ENCODE assay signal across 8 cellular contexts in the genomic region with DNA sequence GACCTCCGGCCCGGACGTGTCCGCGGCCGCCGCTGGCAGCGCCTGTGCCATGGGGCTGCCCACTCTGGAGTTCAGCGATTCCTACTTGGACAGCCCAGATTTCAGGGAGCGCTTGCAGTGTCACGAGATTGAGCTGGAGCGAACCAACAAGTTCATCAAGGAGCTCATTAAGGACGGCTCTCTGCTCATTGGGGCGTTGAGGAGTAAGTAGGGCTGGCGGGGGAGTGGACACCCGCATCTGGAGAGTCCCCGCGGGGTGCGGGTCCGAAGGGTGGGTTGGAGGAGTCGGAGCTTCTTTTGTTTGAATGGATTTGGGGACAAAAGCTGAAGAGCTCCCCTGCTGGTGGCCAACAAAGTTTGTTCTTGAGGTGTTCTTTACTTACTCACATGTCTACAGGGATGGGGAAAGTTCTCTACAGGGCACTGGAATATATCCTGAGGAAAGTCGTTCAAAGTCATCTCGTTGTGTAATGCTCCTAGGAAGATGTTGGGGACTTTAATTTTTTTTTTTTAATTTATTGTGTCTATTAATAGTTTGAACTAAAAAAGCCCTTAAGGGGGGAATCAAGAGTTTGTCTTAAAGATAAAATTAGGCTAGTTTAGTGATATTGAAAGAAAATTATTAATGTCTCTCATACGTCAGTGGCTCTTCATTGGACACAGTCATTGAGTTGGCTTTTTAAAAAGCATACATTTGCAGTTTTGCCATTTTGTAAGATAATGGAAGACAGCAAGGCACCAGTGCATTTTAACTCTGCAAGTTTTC. TPM values are rescaled to one million over a fixed set of nuclear protein-coding genes. Genes with fewer than 3 reads are reported as not detected.
A peak's percentile ranks its signal among the peaks of the same experiment; 100 is the strongest.
DNase-seq lines count a peak whose midpoint lies in the region; ATAC-seq and TF ChIP-seq lines count a peak whose summit lies in the region.

No MANE protein-coding gene starts in this region.

- TF ChIP-seq RAD21 in IMR-90 (IDR thresholded peaks at IDR 0.05; ENCODE audit: low read length), result peak; percentile 39

- H3K27ac Mint-ChIP-seq in T-helper 1 cell treated with Interleukin-12 subunit alpha and Interleukin-12 subunit beta and Interleukin-4 antibody, amounts not matched to agents 30 μg/mL and 1 μg/mL, for 36 hours, result peak overlapping the region; percentile 31

- 0% methylated on average over 1 of the region's 24 CpGs; no CpG with 5 or more reads in 1 of the 2 experiments for WGBS in IMR-90 (ENCODE audit: extremely low coverage in 2 of 2, insufficient read length in 1 of 2), 2 experiments
- WGBS in testis, 2 donors, result 1 to 3% methylated on average over 9 to 24 of the region's 24 CpGs

- no peak overlapping the region; the same call in 2 of the 3 replicates for H2BK15ac ChIP-seq in IMR-90 (ENCODE audit: low read depth, low read length)

- CTCF ChIA-PET in IMR-90 (lab: Yijun Ruan, JAX), result interaction anchor here (0.5 to 1.5 kb wide), 13 partner anchors 11 to 1428 kb away, joined by 3 to 11 read pairs (median 3); no protein-coding TSS in a partner anchor

- H3K4me1 Mint-ChIP-seq in T-helper 1 cell treated with Interleukin-12 subunit alpha and Interleukin-12 subunit beta and Interleukin-4 antibody, amounts not matched to agents 30 μg/mL and 1 μg/mL, for 36 hours (ENCODE audit: low read depth), result peaks cover 8% of the 10 kb centered on the region

- peak overlapping the region; percentile 97 for H3K14ac ChIP-seq in IMR-90 (replicated peaks; ENCODE audit: low read depth, low read length)

- peak; percentile 63 for TF ChIP-seq CTCF in IMR-90 (conservative IDR thresholded peaks at IDR 0.05; ENCODE audit: low read depth, low read length)
- peak; percentile 23 to 70 (median 62) for TF ChIP-seq CTCF in testis (IDR thresholded peaks at IDR 0.05)

- peak; percentile 63 for ATAC-seq in GM21786 (IDR thresholded peaks at IDR 0.05; ENCODE audit: unreplicated experiment)
- ATAC-seq in IMR-90 (ENCODE audit: low read depth), result peak; percentile 82

- H3K56ac ChIP-seq in IMR-90 (ENCODE audit: extremely low read depth, insufficient read depth, low read length), result peak overlapping the region; percentile 92

- H3K23ac ChIP-seq in IMR-90 (ENCODE audit: low read depth, low read length), result peak overlapping the region; percentile 98

- dilution Hi-C loops in IMR-90 (cut with HindIII; ENCODE audit: low sequenced_read_pairs, unreplicated experiment), result no loop called here

- H2AK9ac ChIP-seq in IMR-90 (replicated peaks; ENCODE audit: low read depth, low read length, poor library complexity), result peak overlapping the region; percentile 85

- BruUV-seq in IMR-90 (replicated peaks; lab: Mats Ljungman, UMichigan), result no TSS peak

- H3K27me3 ChIP-seq in IMR-90 (ENCODE audit: control insufficient read depth, insufficient read depth, low read length) (no peaks in the 10 kb centered on the region), endocrine pancreas (ENCODE audit: control insufficient read depth, insufficient read depth, low read length) (no peaks in the 10 kb centered on the region), testis (no peaks in the 10 kb centered on the region)

- H2AFZ ChIP-seq in IMR-90 (replicated peaks; ENCODE audit: low read length, poor library complexity), result peak overlapping the region; percentile 94

- H3K4me1 ChIP-seq in IMR-90 (ENCODE audit: control insufficient read depth, insufficient read depth, low read length), result no peaks in the 10 kb centered on the region
- no peaks in the 10 kb centered on the region for H3K4me1 ChIP-seq in endocrine pancreas (ENCODE audit: control insufficient read depth, insufficient read depth, low read length)
- no peaks in the 10 kb centered on the region for H3K4me1 ChIP-seq in testis

- H3K9me1 ChIP-seq in IMR-90 (ENCODE audit: insufficient read depth, low read length), result no peaks in the 10 kb centered on the region

- H3K4me3 Mint-ChIP-seq in T-helper 1 cell treated with Interleukin-12 subunit alpha and Interleukin-12 subunit beta and Interleukin-4 antibody, amounts not matched to agents 30 μg/mL and 1 μg/mL, for 36 hours, result peak overlapping the region; percentile 80

- in situ Hi-C loops in IMR-90 (cut with MboI; ENCODE audit: low sequenced_read_pairs), result loop anchor here (5.0 kb wide), 1 partner anchor 164 kb away; no protein-coding TSS in a partner anchor

- peak overlapping the region; percentile 89 for H3K9ac ChIP-seq in IMR-90 (ENCODE audit: low read depth, low read length)
- H3K9ac ChIP-seq in endocrine pancreas (ENCODE audit: control insufficient read depth, insufficient read depth, low read length), result peak overlapping the region; percentile 75

- H3K4me3 ChIP-seq in IMR-90 (ENCODE audit: insufficient read depth, low read depth, low read length) (peak overlapping the region; percentile 87), endocrine pancreas (ENCODE audit: control insufficient read depth, insufficient read depth, low read length) (peak overlapping the region; percentile 83), testis (peak overlapping the region; percentile 76 to 77)

- H4K5ac ChIP-seq in IMR-90 (ENCODE audit: low read depth, low read length), result 0 out of 2 replicates have a peak overlapping the region, but pooled peaks have one; percentile 32

- H3K27ac ChIP-seq in IMR-90 (ENCODE audit: insufficient read depth, low read length) (peak overlapping the region; percentile 83), testis (peak overlapping the region; percentile 47 to 82)

- DNase-seq in NCI-H524 (lab: John Stamatoyannopoulos, UW) (peak; percentile 9 to 63), NCI-H524 treated with DMSO at 0.1 percent for 48 hours (lab: John Stamatoyannopoulos, UW) (no peak), IMR-90 (peak; percentile 85), lung microvascular endothelial cell (ENCODE audit: low read depth in 2 of 2) (peak; percentile 76 to 84), testis (peak; percentile 75)

- intact Hi-C loops in IMR-90 (cut with micrococcal nuclease), result loop anchor here (1.0 to 5.0 kb wide), 3 partner anchors 119 to 241 kb away; no protein-coding TSS in a partner anchor
- intact Hi-C loops in testis (cut with DNase I; ENCODE audit: low total_unique reads), result loop anchor here (10.0 kb wide), 1 partner anchor 167 kb away; no protein-coding TSS in a partner anchor

- H3K36me3 ChIP-seq in IMR-90 (ENCODE audit: control insufficient read depth, insufficient read depth, low read length) (no peaks in the 10 kb centered on the region; the same call in 1 of the 2 replicates), endocrine pancreas (ENCODE audit: control insufficient read depth, insufficient read depth, low read length) (no peaks in the 10 kb centered on the region), testis (ENCODE audit: low read depth, missing control alignments) (no peaks in the 10 kb centered on the region)

- peak overlapping the region; percentile 68; the same call in 1 of the 2 replicates for H2BK20ac ChIP-seq in IMR-90 (ENCODE audit: low read depth, low read length)

- H3K9me3 ChIP-seq in IMR-90 (ENCODE audit: control insufficient read depth, insufficient read depth, low read length) (no peaks in the 10 kb centered on the region), endocrine pancreas (ENCODE audit: control insufficient read depth, low read length) (no peaks in the 10 kb centered on the region), testis (no peaks in the 10 kb centered on the region)

- H3K9me3 Mint-ChIP-seq in T-helper 1 cell treated with Interleukin-12 subunit alpha and Interleukin-12 subunit beta and Interleukin-4 antibody, amounts not matched to agents 30 μg/mL and 1 μg/mL, for 36 hours, result no peaks in the 10 kb centered on the region

- H3K4ac ChIP-seq in IMR-90 (ENCODE audit: low read depth, low read length), result peak overlapping the region; percentile 87

- peak overlapping the region; percentile 82 for H3K4me2 ChIP-seq in IMR-90 (ENCODE audit: low read depth, low read length)

- H4K8ac ChIP-seq in IMR-90 (ENCODE audit: low read depth in 2 of 2, low read length in 2 of 2), result peak overlapping the region in 1 of 2 experiments; percentile 92; a peak in 1 of 4 replicates

- H3K79me1 ChIP-seq in IMR-90 (ENCODE audit: low read depth in 1 of 2, low read length in 2 of 2), result peaks cover 7 to 35% of the 10 kb centered on the region in 2 experiments

- H4K91ac ChIP-seq in IMR-90 (ENCODE audit: insufficient read depth, low read depth, low read length), result peak overlapping the region; percentile 78

- H2AK5ac ChIP-seq in IMR-90 (ENCODE audit: low read depth, low read length), result no peak overlapping the region

- H2BK120ac ChIP-seq in IMR-90 (ENCODE audit: low read depth, low read length), result peak overlapping the region; percentile 96

- H2BK5ac ChIP-seq in IMR-90 (ENCODE audit: low read depth, low read length, poor library complexity, severe bottlenecking), result peak overlapping the region; percentile 67

- no peak for TF ChIP-seq POLR2A in IMR-90 (IDR thresholded peaks at IDR 0.05; ENCODE audit: low read depth, low read length)
- TF ChIP-seq POLR2A in testis (IDR thresholded peaks at IDR 0.05), result no peak

- H4K20me1 ChIP-seq in IMR-90 (ENCODE audit: insufficient read depth, low read length), result no peaks in the 10 kb centered on the region

- peak overlapping the region; percentile 81 for H3K18ac ChIP-seq in IMR-90 (ENCODE audit: low read depth, low read length)

- H3K36me3 Mint-ChIP-seq in T-helper 1 cell treated with Interleukin-12 subunit alpha and Interleukin-12 subunit beta and Interleukin-4 antibody, amounts not matched to agents 30 μg/mL and 1 μg/mL, for 36 hours (ENCODE audit: low read depth), result no peaks in the 10 kb centered on the region

- peaks cover 33% of the 10 kb centered on the region for H3K27me3 Mint-ChIP-seq in T-helper 1 cell treated with Interleukin-12 subunit alpha and Interleukin-12 subunit beta and Interleukin-4 antibody, amounts not matched to agents 30 μg/mL and 1 μg/mL, for 36 hours (ENCODE audit: low read depth)

- POLR2A ChIA-PET in IMR-90 (lab: Charles Lee; ENCODE audit: unreplicated experiment), result interaction anchor here (0.5 to 1.1 kb wide), 2 partner anchors 133 to 161 kb away, joined by 3 to 11 read pairs; no protein-coding TSS in a partner anchor

TF ChIP-seq in IMR-90, 13 proteins besides CTCF, POLR2A, EP300 and RAD21 (continues in another document):
- TF ChIP-seq FOS (IDR thresholded peaks at IDR 0.05; ENCODE audit: low read depth, low read length) (no peak), MXI1 (IDR thresholded peaks at IDR 0.05; ENCODE audit: borderline replicate concordance, low read depth, low read length) (no peak), RFX5 (IDR thresholded peaks at IDR 0.05; ENCODE audit: low read depth, low read length) (no peak)

RNA-seq across cellular contexts. Expression of gene ARHGAP42, which starts 0.7 kb away (rescaled TPM):
- 7.3 and 8.9 TPM in 2 replicates for total RNA-seq in IMR-90 (2012; rRNA removed)
- polyA plus RNA-seq in IMR-90 (2012; rRNA removed), result 2.8 and 2.9 TPM in 2 replicates
- polyA plus RNA-seq in IMR-90 (2012; cell fraction: cytosol; rRNA removed), result 0.87 and 1.3 TPM in 2 replicates
- 1.2 and 6.8 TPM in 2 replicates for polyA plus RNA-seq in IMR-90 (2012; cell fraction: nucleus; rRNA removed; ENCODE audit: low replicate concordance)
- total RNA-seq in lung microvascular endothelial cell, result 2.4 and 7.1 TPM in 2 replicates
- total RNA-seq in testis, result 10 to 100 TPM in 1 of 2 donors, 1 to 10 TPM in 1; 9.8 to 12.1 TPM
- polyA plus RNA-seq in testis (ENCODE audit: insufficient read depth, low read depth, low replicate concordance), result 10.4 TPM
